Comparison of ENCODE assay signal across 20 cellular contexts in the genomic region with DNA sequence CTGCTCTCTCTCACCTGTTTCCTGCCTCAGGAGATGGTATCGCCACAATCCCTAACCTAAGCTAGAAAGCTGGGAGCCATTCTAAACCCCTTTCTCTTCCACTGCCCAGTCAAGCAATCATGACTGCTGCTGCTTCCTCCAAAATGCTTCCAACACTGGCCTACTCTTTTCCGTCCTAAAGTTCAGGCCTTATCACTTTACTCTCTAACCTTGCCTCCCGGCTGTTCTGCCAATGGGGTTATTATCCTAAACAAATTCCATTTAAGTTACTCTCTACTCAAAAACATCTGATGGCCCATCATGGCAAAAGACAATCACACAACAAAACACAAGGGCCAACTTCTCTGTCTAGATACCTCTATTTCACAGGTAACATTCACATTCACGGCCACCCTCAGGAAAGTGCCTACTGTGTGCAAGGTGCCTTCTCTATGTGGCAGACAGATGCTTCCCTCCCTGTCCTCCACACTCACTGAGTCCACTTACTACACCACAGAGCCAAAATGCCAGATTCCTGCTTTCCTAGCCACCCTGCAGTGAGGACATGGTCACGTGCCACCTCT.
DNase-seq lines count a peak whose midpoint lies in the region; ATAC-seq and TF ChIP-seq lines count a peak whose summit lies in the region.
"Had no signal": no experiment of that assay in that cellular context is flagged by ENCODE, and none has a peak within 500 bp of the region (broad histone marks: within the 10 kb centered on the region; RNA-seq: fewer than 3 reads in every experiment).

No MANE protein-coding gene starts in this region.

- no peak overlapping the region for H3K18ac ChIP-seq in mesendoderm (ENCODE audit: low read length)

- H3K27ac Mint-ChIP-seq in chondrocyte (ENCODE audit: unreplicated experiment) = peak overlapping the region; percentile 86
- H3K27ac Mint-ChIP-seq: activated naive CD4-positive, alpha-beta T cell treated with anti-CD3 and anti-CD28 coated beads for 36 hours had no signal

- H2BK5ac ChIP-seq in mesendoderm (ENCODE audit: low read length) = no peak overlapping the region

- no peak overlapping the region for H3K9ac ChIP-seq in HUES64 (ENCODE audit: low read depth, low read length)
- no peak overlapping the region for H3K9ac ChIP-seq in mesendoderm (ENCODE audit: low read length)
- peak overlapping the region; percentile 62 for H3K9ac ChIP-seq in smooth muscle cell (ENCODE audit: low read depth)

- no peaks in the 10 kb centered on the region for H3K27me3 ChIP-seq in HUES64 (ENCODE audit: insufficient read depth, low read length)
- no peaks in the 10 kb centered on the region for H3K27me3 ChIP-seq in mesendoderm (ENCODE audit: insufficient read depth, low read length, poor library complexity)
- no peaks in the 10 kb centered on the region for H3K27me3 ChIP-seq in smooth muscle cell (ENCODE audit: low read depth)
- H3K27me3 ChIP-seq: ascending aorta, spleen, tibial nerve had no signal

- no peak overlapping the region for H3K4ac ChIP-seq in mesendoderm (ENCODE audit: low read depth, low read length)

- no peaks in the 10 kb centered on the region for H3K9me3 Mint-ChIP-seq in chondrocyte (ENCODE audit: low read depth)
- H3K9me3 Mint-ChIP-seq: activated naive CD4-positive, alpha-beta T cell treated with anti-CD3 and anti-CD28 coated beads for 36 hours; mesothelial cell of epicardium had no signal

- peaks cover 19% of the 10 kb centered on the region for H3F3A ChIP-seq in smooth muscle cell (ENCODE audit: low read depth)

- peaks cover 51% of the 10 kb centered on the region for H3K4me1 ChIP-seq in HUES64 (ENCODE audit: insufficient read depth, low read length)
- H3K4me1 ChIP-seq in mesendoderm (ENCODE audit: control insufficient read depth, low read depth, low read length) = no peaks in the 10 kb centered on the region
- peaks cover 27% of the 10 kb centered on the region for H3K4me1 ChIP-seq in smooth muscle cell (ENCODE audit: low read depth)
- H3K4me1 ChIP-seq: ascending aorta, spleen had no signal

- H2AK5ac ChIP-seq in mesendoderm (ENCODE audit: low read length) = no peak overlapping the region

- H3K9me3 ChIP-seq in HUES64 (ENCODE audit: insufficient read depth, low read depth, low read length) (no peaks in the 10 kb centered on the region), smooth muscle cell (replicated peaks; ENCODE audit: low read depth) (no peaks in the 10 kb centered on the region)
- H3K9me3 ChIP-seq: ascending aorta, spleen, tibial nerve had no signal

- H4K5ac ChIP-seq in mesendoderm (ENCODE audit: low read length) = no peak overlapping the region

- no peak overlapping the region for H3K56ac ChIP-seq in mesendoderm (ENCODE audit: low read length)

- peaks cover 27% of the 10 kb centered on the region for H3K36me3 Mint-ChIP-seq in chondrocyte (ENCODE audit: low read depth)

- TF ChIP-seq CTCF in chondrocyte (IDR thresholded peaks at IDR 0.05) (no peak), smooth muscle cell (IDR thresholded peaks at IDR 0.05; ENCODE audit: borderline replicate concordance, insufficient read depth, poor library complexity, severe bottlenecking) (no peak)

- no peak overlapping the region for H3K23ac ChIP-seq in mesendoderm (ENCODE audit: low read length)

- H4K8ac ChIP-seq in mesendoderm (ENCODE audit: low read depth, low read length) = no peak overlapping the region

- peaks cover 32% of the 10 kb centered on the region for H3K4me1 Mint-ChIP-seq in chondrocyte (ENCODE audit: low read depth)

- H2BK15ac ChIP-seq in mesendoderm (replicated peaks; ENCODE audit: low read depth) = no peak overlapping the region

- no peaks in the 10 kb centered on the region for H4K20me1 ChIP-seq in smooth muscle cell (ENCODE audit: low read depth)

- H2BK120ac ChIP-seq in mesendoderm (ENCODE audit: low read depth, low read length) = no peak overlapping the region

- WGBS in HUES64 = 86% methylated on average over 5 of the region's 5 CpGs
- no CpG with 5 or more reads among the region's 5 CpGs for WGBS in mesendoderm (ENCODE audit: extremely low coverage, insufficient coverage, low lambda C conversion rate)
- WGBS in smooth muscle cell (ENCODE audit: low lambda C conversion rate) = 67% methylated on average over 5 of the region's 5 CpGs

- H3K79me2 ChIP-seq in mesendoderm (ENCODE audit: control insufficient read depth, insufficient read depth, low read length) (no peaks in the 10 kb centered on the region), smooth muscle cell (ENCODE audit: low read depth) (no peaks in the 10 kb centered on the region)

- H3K27me3 Mint-ChIP-seq in chondrocyte (ENCODE audit: low read depth) = no peaks in the 10 kb centered on the region

- H3K4me3 ChIP-seq in HUES64 (ENCODE audit: low read length) = no peak overlapping the region
- no peak overlapping the region for H3K4me3 ChIP-seq in mesendoderm (ENCODE audit: low read length)
- H3K4me3 ChIP-seq in smooth muscle cell = no peak overlapping the region
- H3K4me3 ChIP-seq: ascending aorta, PC-9, SK-N-MC, spleen, tibial nerve had no signal

- DNase-seq in chondrocyte (ENCODE audit: low spot score) = no peak
- DNase-seq in mesendoderm = peak; percentile 64
- DNase-seq in smooth muscle cell (lab: John Stamatoyannopoulos, UW; ENCODE audit: unreplicated experiment) = no peak
- no peak for DNase-seq in EL
- DNase-seq in NCI-H510A (lab: John Stamatoyannopoulos, UW) = no peak
- DNase-seq: activated CD4-positive, alpha-beta T cell treated with anti-CD3 and anti-CD28 coated beads for 4 hours; activated CD8-positive, alpha-beta memory T cell treated with anti-CD3 and anti-CD28 coated beads, Interleukin-2, amount 50 U/mL, for 4 hours; activated naive CD4-positive, alpha-beta T cell treated with anti-CD3 and anti-CD28 coated beads for 36 hours; NCI-H1092 treated with DMSO at 0.1 percent for 48 hours; NCI-H774; nucleus accumbens; PC-9; spleen had no signal

- ATAC-seq in GM18498 (IDR thresholded peaks at IDR 0.05; ENCODE audit: unreplicated experiment) = no peak

- peaks cover 52% of the 10 kb centered on the region for H3K36me3 ChIP-seq in HUES64 (ENCODE audit: insufficient read depth, low read length)
- H3K36me3 ChIP-seq in mesendoderm (ENCODE audit: control insufficient read depth, insufficient read depth, low read length) = no peaks in the 10 kb centered on the region
- H3K36me3 ChIP-seq in smooth muscle cell (ENCODE audit: low read depth) = no peaks in the 10 kb centered on the region

- H3K27ac ChIP-seq in HUES64 (ENCODE audit: low read depth, low read length) (peak overlapping the region; percentile 88; the same call in 1 of the 2 replicates), mesendoderm (ENCODE audit: low read depth, low read length) (no peak overlapping the region), smooth muscle cell (ENCODE audit: low read depth) (peak overlapping the region; percentile 88)
- H3K27ac ChIP-seq: HL-60, PC-9, SK-N-MC, spleen, tibial nerve had no signal

- no peaks in the 10 kb centered on the region for H3K79me1 ChIP-seq in mesendoderm (ENCODE audit: low read length)

- H2AFZ ChIP-seq in smooth muscle cell (ENCODE audit: low read depth) = no peak overlapping the region
- H2AFZ ChIP-seq: PC-9 had no signal

- no peak overlapping the region for H3K4me2 ChIP-seq in mesendoderm (ENCODE audit: low read length)
- H3K4me2 ChIP-seq in smooth muscle cell = peak overlapping the region; percentile 61
- H3K4me2 ChIP-seq: PC-9 had no signal

- H3K4me3 Mint-ChIP-seq in chondrocyte (ENCODE audit: unreplicated experiment) = no peak overlapping the region
- H3K4me3 Mint-ChIP-seq: activated naive CD4-positive, alpha-beta T cell treated with anti-CD3 and anti-CD28 coated beads for 36 hours; mesothelial cell of epicardium had no signal
